Comparison of ENCODE assay signal across 8 cellular contexts in genomic region chr17:68512247-68512966, GRCh38. TPM values are rescaled to one million over a fixed set of nuclear protein-coding genes. Genes with fewer than 3 reads are reported as not detected.
A peak's percentile ranks its signal among the peaks of the same experiment; 100 is the strongest.
DNase-seq lines count a peak whose midpoint lies in the region; ATAC-seq and TF ChIP-seq lines count a peak whose summit lies in the region.

TSS of gene PRKAR1A (plus strand) at chr17:68512430. CDS start at chr17:68515400, 2,970 bp downstream.

- H3K4me2 ChIP-seq in parathyroid adenoma (ENCODE audit: low read length): peak within 1 kb of the TSS; percentile 97

- no peaks in the 10 kb centered on the region for H3K27me3 Mint-ChIP-seq in T-cell

- intact Hi-C loops in cardiac septum (cut with DNase I): loop anchor here (1.0 to 5.0 kb wide), 2 partner anchors 44 to 90 kb away; partner anchors contain the start of gene FAM20A
- intact Hi-C loops in tibial artery (cut with DNase I; ENCODE audit: low total_unique reads): loop anchor here (5.0 kb wide), 1 partner anchor 55 kb away; the partner anchor contains the start of gene WIPI1

- peaks cover 22% of the 10 kb centered on the region for H3K79me2 ChIP-seq in parathyroid adenoma

- H3K36me3 ChIP-seq in parathyroid adenoma (ENCODE audit: control insufficient read depth, insufficient read depth, low read length): no peaks in the 10 kb centered on the region
- peaks cover 11 to 17% (median 15%) of the 10 kb centered on the region in 3 donors for H3K36me3 ChIP-seq in tibial artery

- 0 to 1% (median 0%) methylated on average over 68 to 81 of the region's 81 CpGs for WGBS in adipose tissue, 3 donors

- H3K4me1 Mint-ChIP-seq in T-cell: peaks cover 48 to 67% (median 54%) of the 10 kb centered on the region in 3 donors

- H3K27ac ChIP-seq in adipose tissue (ENCODE audit: low read depth, low read length) (peak within 1 kb of the TSS; percentile 97), parathyroid adenoma (peak within 1 kb of the TSS; percentile 99), tibial artery (peak within 1 kb of the TSS; percentile 94 to 97)

- peaks cover 21% of the 10 kb centered on the region for H3K36me3 Mint-ChIP-seq in T-cell

- peak within 1 kb of the TSS; percentile 94 to 99 (median 96) for H3K4me3 Mint-ChIP-seq in T-cell

- H3K9ac ChIP-seq in parathyroid adenoma: peak within 1 kb of the TSS; percentile 97

- TF ChIP-seq CTCF in GM13977 (IDR thresholded peaks at IDR 0.05; ENCODE audit: extremely low read depth, insufficient read depth, missing control alignments) (no peak), parathyroid adenoma (IDR thresholded peaks at IDR 0.05) (no peak), tibial artery (IDR thresholded peaks at IDR 0.05) (peak in 1 of 2 experiments; percentile 28)

- peak within 1 kb of the TSS; percentile 98 for H3K27ac Mint-ChIP-seq in T-cell

- peak within 1 kb of the TSS; percentile 98 for H3K4me3 ChIP-seq in parathyroid adenoma (ENCODE audit: low read depth, low read length)
- H3K4me3 ChIP-seq in tibial artery: peak within 1 kb of the TSS; percentile 77 to 81

- H3K9me3 ChIP-seq in parathyroid adenoma (ENCODE audit: control insufficient read depth, low read length) (no peaks in the 10 kb centered on the region), tibial artery (no peaks in the 10 kb centered on the region)

- POLR2A ChIA-PET in T-cell (lab: Charles Lee): interaction anchor here in 1 of 2 donors (0.6 to 1.3 kb wide), 4 partner anchors 24 to 794 kb away, joined by 3 to 8 read pairs (median 5); no protein-coding TSS in a partner anchor

- H3K27me3 ChIP-seq in parathyroid adenoma (ENCODE audit: control insufficient read depth, insufficient read depth, low read length) (no peaks in the 10 kb centered on the region), tibial artery (no peaks in the 10 kb centered on the region)

- H2AFZ ChIP-seq in parathyroid adenoma: peak within 1 kb of the TSS; percentile 89

- DNase-seq in GM13977 (ENCODE audit: low spot score): peak; percentile 98
- DNase-seq in NCI-H146 (lab: John Stamatoyannopoulos, UW): peak; percentile 93
- peak; percentile 78 to 98 (median 93) for DNase-seq in T-cell
- DNase-seq in cardiac septum (ENCODE audit: low spot score): peak; percentile 99
- peak; percentile 90 to 95 for DNase-seq in tibial artery

- ATAC-seq in HG02870 (IDR thresholded peaks at IDR 0.05; ENCODE audit: unreplicated experiment): peak; percentile 88
- ATAC-seq in T-cell (replicated peaks in 1 of 4): peak; percentile 89 to 90 (median 90)

- CTCF ChIA-PET in T-cell (lab: Charles Lee): interaction anchor here in 1 of 2 donors (0.5 to 1.0 kb wide), 4 partner anchors 14 to 1037 kb away, joined by 3 to 4 read pairs (median 3); no protein-coding TSS in a partner anchor

- peaks cover 29% of the 10 kb centered on the region for H3K4me1 ChIP-seq in parathyroid adenoma
- H3K4me1 ChIP-seq in tibial artery: peaks cover 0 to 38% (median 20%) of the 10 kb centered on the region in 4 donors

- in situ Hi-C loops in GM13977 (cut with MboI; ENCODE audit: low pct_unique_long_range_greater_than_20kb, low sequenced_read_pairs, unreplicated experiment): no loop called here

- no peaks in the 10 kb centered on the region for H3K9me3 Mint-ChIP-seq in T-cell

RNA-seq across cellular contexts. Expression of gene PRKAR1A, which starts in this region (rescaled TPM):
- total RNA-seq in T-cell (100 to 1,000 TPM; 128 to 175 (median 162) TPM), cardiac septum (967 TPM)
- 100 to 1,000 TPM in 2 of 3 donors, 10 to 100 TPM in 1; 35.2 to 157 (median 152) TPM for polyA plus RNA-seq in adipose tissue

Comparison
In these comparisons a context has a peak if more than half of its experiments do, and no peak if none do; other contexts are left out.
1. Peak in every context shown above with its lines: DNase-seq, ATAC-seq, H3K4me3 ChIP-seq and H3K27ac ChIP-seq.